1 cellular context compared by ENCODE assay signal in the genomic region with DNA sequence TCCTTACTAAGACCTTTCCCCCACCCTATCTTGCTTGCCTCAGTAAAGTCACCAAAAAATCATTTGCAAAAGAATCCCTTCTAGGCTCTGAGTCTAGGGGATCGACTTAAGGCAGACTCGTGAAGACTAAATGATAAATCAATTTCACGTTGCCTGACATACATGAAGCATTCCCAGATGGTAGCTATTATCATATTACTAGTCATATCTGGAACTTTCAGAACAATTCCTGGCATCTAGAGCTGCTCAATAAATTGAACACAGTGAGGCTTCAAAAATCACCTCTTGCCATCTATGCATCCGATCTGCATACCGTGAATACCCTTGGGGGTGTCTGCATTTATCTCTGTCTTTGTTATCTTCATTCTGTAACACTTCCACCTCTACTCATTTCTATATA.
TF ChIP-seq lines count a peak whose summit lies in the region.

No MANE protein-coding gene starts in this region.

TF ChIP-seq in SK-N-SH, 30 proteins besides CTCF, POLR2A, EP300 and RAD21 (continued from another document):
- TF ChIP-seq EZH2phosphoT487 (IDR thresholded peaks at IDR 0.05; ENCODE audit: borderline replicate concordance, low read depth) (no peak), RFX5 (IDR thresholded peaks at IDR 0.05; ENCODE audit: low read length) (no peak), TEAD4 (IDR thresholded peaks at IDR 0.05; ENCODE audit: borderline replicate concordance, insufficient read depth) (peak; percentile 58; the same call in 1 of the 2 replicates), ELF1 (IDR thresholded peaks at IDR 0.05) (no peak), MXI1 (IDR thresholded peaks at IDR 0.05; ENCODE audit: low read depth, low read length) (no peak), JUND (IDR thresholded peaks at IDR 0.05) (peak; percentile 42; the same call in 1 of the 2 replicates), GABPA (IDR thresholded peaks at IDR 0.05; ENCODE audit: low read depth) (no peak), POLR2AphosphoS5 (IDR thresholded peaks at IDR 0.05; ENCODE audit: low read depth, low read length) (0 out of 2 replicates have a peak, but pooled peaks have one; percentile 17), NFIC (IDR thresholded peaks at IDR 0.05; ENCODE audit: borderline replicate concordance) (peak; percentile 8; the same call in 1 of the 2 replicates), RCOR1 (IDR thresholded peaks at IDR 0.05; ENCODE audit: low read length) (peak; percentile 23; the same call in 1 of the 2 replicates), SMC3 (IDR thresholded peaks at IDR 0.05; ENCODE audit: low read depth, low read length) (no peak), FOXM1 (IDR thresholded peaks at IDR 0.05; ENCODE audit: low read depth) (no peak), MEF2A (IDR thresholded peaks at IDR 0.05; ENCODE audit: borderline replicate concordance, low read depth) (no peak), TAF1 (IDR thresholded peaks at IDR 0.05; ENCODE audit: borderline replicate concordance, low read depth, low read length) (no peak), SIN3A (IDR thresholded peaks at IDR 0.05; ENCODE audit: borderline replicate concordance, low read depth, low read length) (0 out of 2 replicates have a peak, but pooled peaks have one; percentile 15), GATA2 (CRISPR knock-in tag; IDR thresholded peaks at IDR 0.05) (no peak), CHD2 (IDR thresholded peaks at IDR 0.05; ENCODE audit: low read length, partially characterized antibody) (no peak), RXRA (IDR thresholded peaks at IDR 0.05; ENCODE audit: borderline replicate concordance, low read depth) (no peak), NRF1 (IDR thresholded peaks at IDR 0.05; ENCODE audit: low read depth, low read length) (no peak), YY1 (IDR thresholded peaks at IDR 0.05; ENCODE audit: low read depth) (no peak)
- TF ChIP-seq, protein P1, sequence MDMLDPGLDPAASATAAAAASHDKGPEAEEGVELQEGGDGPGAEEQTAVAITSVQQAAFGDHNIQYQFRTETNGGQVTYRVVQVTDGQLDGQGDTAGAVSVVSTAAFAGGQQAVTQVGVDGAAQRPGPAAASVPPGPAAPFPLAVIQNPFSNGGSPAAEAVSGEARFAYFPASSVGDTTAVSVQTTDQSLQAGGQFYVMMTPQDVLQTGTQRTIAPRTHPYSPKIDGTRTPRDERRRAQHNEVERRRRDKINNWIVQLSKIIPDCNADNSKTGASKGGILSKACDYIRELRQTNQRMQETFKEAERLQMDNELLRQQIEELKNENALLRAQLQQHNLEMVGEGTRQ (IDR thresholded peaks at IDR 0.05; ENCODE audit: borderline replicate concordance, low read depth, low read length) = no peak
- TF ChIP-seq, protein P2, sequence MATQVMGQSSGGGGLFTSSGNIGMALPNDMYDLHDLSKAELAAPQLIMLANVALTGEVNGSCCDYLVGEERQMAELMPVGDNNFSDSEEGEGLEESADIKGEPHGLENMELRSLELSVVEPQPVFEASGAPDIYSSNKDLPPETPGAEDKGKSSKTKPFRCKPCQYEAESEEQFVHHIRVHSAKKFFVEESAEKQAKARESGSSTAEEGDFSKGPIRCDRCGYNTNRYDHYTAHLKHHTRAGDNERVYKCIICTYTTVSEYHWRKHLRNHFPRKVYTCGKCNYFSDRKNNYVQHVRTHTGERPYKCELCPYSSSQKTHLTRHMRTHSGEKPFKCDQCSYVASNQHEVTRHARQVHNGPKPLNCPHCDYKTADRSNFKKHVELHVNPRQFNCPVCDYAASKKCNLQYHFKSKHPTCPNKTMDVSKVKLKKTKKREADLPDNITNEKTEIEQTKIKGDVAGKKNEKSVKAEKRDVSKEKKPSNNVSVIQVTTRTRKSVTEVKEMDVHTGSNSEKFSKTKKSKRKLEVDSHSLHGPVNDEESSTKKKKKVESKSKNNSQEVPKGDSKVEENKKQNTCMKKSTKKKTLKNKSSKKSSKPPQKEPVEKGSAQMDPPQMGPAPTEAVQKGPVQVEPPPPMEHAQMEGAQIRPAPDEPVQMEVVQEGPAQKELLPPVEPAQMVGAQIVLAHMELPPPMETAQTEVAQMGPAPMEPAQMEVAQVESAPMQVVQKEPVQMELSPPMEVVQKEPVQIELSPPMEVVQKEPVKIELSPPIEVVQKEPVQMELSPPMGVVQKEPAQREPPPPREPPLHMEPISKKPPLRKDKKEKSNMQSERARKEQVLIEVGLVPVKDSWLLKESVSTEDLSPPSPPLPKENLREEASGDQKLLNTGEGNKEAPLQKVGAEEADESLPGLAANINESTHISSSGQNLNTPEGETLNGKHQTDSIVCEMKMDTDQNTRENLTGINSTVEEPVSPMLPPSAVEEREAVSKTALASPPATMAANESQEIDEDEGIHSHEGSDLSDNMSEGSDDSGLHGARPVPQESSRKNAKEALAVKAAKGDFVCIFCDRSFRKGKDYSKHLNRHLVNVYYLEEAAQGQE (IDR thresholded peaks at IDR 0.05; ENCODE audit: low read depth, low read length) = no peak
- TF ChIP-seq, protein P3, sequence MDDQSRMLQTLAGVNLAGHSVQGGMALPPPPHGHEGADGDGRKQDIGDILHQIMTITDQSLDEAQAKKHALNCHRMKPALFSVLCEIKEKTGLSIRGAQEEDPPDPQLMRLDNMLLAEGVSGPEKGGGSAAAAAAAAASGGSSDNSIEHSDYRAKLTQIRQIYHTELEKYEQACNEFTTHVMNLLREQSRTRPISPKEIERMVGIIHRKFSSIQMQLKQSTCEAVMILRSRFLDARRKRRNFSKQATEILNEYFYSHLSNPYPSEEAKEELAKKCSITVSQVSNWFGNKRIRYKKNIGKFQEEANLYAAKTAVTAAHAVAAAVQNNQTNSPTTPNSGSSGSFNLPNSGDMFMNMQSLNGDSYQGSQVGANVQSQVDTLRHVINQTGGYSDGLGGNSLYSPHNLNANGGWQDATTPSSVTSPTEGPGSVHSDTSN (IDR thresholded peaks at IDR 0.05) = peak; percentile 84
- TF ChIP-seq, protein P4, sequence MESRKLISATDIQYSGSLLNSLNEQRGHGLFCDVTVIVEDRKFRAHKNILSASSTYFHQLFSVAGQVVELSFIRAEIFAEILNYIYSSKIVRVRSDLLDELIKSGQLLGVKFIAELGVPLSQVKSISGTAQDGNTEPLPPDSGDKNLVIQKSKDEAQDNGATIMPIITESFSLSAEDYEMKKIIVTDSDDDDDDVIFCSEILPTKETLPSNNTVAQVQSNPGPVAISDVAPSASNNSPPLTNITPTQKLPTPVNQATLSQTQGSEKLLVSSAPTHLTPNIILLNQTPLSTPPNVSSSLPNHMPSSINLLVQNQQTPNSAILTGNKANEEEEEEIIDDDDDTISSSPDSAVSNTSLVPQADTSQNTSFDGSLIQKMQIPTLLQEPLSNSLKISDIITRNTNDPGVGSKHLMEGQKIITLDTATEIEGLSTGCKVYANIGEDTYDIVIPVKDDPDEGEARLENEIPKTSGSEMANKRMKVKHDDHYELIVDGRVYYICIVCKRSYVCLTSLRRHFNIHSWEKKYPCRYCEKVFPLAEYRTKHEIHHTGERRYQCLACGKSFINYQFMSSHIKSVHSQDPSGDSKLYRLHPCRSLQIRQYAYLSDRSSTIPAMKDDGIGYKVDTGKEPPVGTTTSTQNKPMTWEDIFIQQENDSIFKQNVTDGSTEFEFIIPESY (IDR thresholded peaks at IDR 0.05; ENCODE audit: borderline replicate concordance, low read depth) = no peak
- TF ChIP-seq, protein P5, sequence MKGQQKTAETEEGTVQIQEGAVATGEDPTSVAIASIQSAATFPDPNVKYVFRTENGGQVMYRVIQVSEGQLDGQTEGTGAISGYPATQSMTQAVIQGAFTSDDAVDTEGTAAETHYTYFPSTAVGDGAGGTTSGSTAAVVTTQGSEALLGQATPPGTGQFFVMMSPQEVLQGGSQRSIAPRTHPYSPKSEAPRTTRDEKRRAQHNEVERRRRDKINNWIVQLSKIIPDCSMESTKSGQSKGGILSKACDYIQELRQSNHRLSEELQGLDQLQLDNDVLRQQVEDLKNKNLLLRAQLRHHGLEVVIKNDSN (IDR thresholded peaks at IDR 0.05; ENCODE audit: borderline replicate concordance, low read depth) = no peak
- TF ChIP-seq, protein P6, sequence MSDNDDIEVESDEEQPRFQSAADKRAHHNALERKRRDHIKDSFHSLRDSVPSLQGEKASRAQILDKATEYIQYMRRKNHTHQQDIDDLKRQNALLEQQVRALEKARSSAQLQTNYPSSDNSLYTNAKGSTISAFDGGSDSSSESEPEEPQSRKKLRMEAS (IDR thresholded peaks at IDR 0.05; ENCODE audit: low read depth) = no peak
